In the genomic region with DNA sequence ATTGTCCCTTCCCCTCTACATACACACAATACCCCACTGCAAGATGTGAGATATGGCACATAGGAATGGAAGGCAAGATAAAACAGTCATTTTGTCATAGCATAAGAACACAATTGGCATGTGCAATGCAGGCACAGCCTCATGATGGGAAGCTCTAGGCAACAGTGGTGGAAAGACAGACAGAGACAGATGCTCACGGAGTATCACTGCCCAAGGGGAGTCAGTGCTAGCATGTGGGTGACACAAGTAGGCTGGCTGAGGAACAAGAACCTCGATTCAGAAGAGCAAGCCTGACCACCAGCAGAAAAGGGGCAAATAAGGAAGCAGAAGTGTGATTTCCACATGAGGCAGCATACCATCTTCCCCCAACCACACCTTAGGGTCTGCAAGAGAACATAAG, we compare ENCODE assay signal across 22 cellular contexts.
"Had no signal": no experiment of that assay in that cellular context is flagged by ENCODE, and none has a peak within 500 bp of the region (broad histone marks: within the 10 kb centered on the region; RNA-seq: fewer than 3 reads in every experiment).

No MANE protein-coding gene starts in this region.

- H3K4me2 ChIP-seq: KMS-11 had no signal

- H3K4me3 ChIP-seq: K562 had no signal

- H3K27ac ChIP-seq: HL-60, KMS-11, RWPE1 had no signal

- H3K9ac ChIP-seq: KMS-11 had no signal

- DNase-seq: Kasumi-1, NCI-H1092, NCI-H1105 treated with DMSO at 0.1 percent for 48 hours, NCI-H1417 treated with DMSO at 0.1 percent for 48 hours, NCI-H146, NCI-H1694 treated with DMSO at 0.1 percent for 48 hours, NCI-H1930, NCI-H2081, NCI-H2171, NCI-H226, NCI-H446, NCI-H510A, NCI-H524 treated with DMSO at 0.1 percent for 48 hours, NCI-H69, NCI-H774, PC-3, SHP77, T-helper 1 cell had no signal
